In genomic region chr1:221105578-221105977, GRCh38 we compare ENCODE assay signal across 16 cellular contexts.
DNase-seq lines count a peak whose midpoint lies in the region; TF ChIP-seq lines count a peak whose summit lies in the region.
"Had no signal": no experiment of that assay in that cellular context is flagged by ENCODE, and none has a peak within 500 bp of the region (broad histone marks: within the 10 kb centered on the region; RNA-seq: fewer than 3 reads in every experiment).

No MANE protein-coding gene starts in this region.

- H3K36me3 Mint-ChIP-seq in T-helper 2 cell treated with Interferon-gamma antibody and Interleukin-4, amounts not matched to agents 5 μg/mL and 100 μg/mL, for 36 hours (ENCODE audit: low read depth) = no peaks in the 10 kb centered on the region

- intact Hi-C loops in uterus (cut with DNase I; ENCODE audit: low total_unique reads) = no loop called here
- intact Hi-C loops in mammary epithelial cell (cut with micrococcal nuclease) = no loop called here

- H2AFZ ChIP-seq in mesenchymal stem cell (ENCODE audit: low read depth, low read length) = no peak overlapping the region
- H2AFZ ChIP-seq in mammary epithelial cell (ENCODE audit: low read depth, low read length) = no peak overlapping the region
- H2AFZ ChIP-seq: GM23338 had no signal

- no peak overlapping the region for H2BK120ac ChIP-seq in mesenchymal stem cell (ENCODE audit: low read depth, low read length)

- H3K4me1 Mint-ChIP-seq in T-helper 2 cell treated with Interferon-gamma antibody and Interleukin-4, amounts not matched to agents 5 μg/mL and 100 μg/mL, for 36 hours (ENCODE audit: low read depth) = peaks cover 1% of the 10 kb centered on the region
- H3K4me1 Mint-ChIP-seq: GM23338 had no signal

- no peak overlapping the region for H3K4me3 Mint-ChIP-seq in T-helper 2 cell treated with Interferon-gamma antibody and Interleukin-4, amounts not matched to agents 5 μg/mL and 100 μg/mL, for 36 hours
- H3K4me3 Mint-ChIP-seq: CD4-positive, alpha-beta T cell; GM23338 had no signal

- no peak overlapping the region for H3K4ac ChIP-seq in mesenchymal stem cell (ENCODE audit: low read depth in 1 of 2, low read length in 2 of 2)

- 87% methylated on average over 1 of the region's 1 CpG for WGBS in mesenchymal stem cell
- WGBS in mammary epithelial cell (ENCODE audit: low coverage, missing lambda C conversion rate) = 59% methylated on average over 1 of the region's 1 CpG

- BruUV-seq in mammary epithelial cell (replicated peaks; lab: Mats Ljungman, UMichigan) = no TSS peak

- H3K79me2 ChIP-seq in mammary epithelial cell (ENCODE audit: insufficient read depth, low read length) = no peaks in the 10 kb centered on the region

- no peak overlapping the region for H3K18ac ChIP-seq in mesenchymal stem cell (ENCODE audit: low read depth in 1 of 2, low read length in 2 of 2)

- peaks cover 5% of the 10 kb centered on the region for H3K9me3 Mint-ChIP-seq in T-helper 2 cell treated with Interferon-gamma antibody and Interleukin-4, amounts not matched to agents 5 μg/mL and 100 μg/mL, for 36 hours

- no peak for TF ChIP-seq POLR2A in uterus (IDR thresholded peaks at IDR 0.05)

- no peak overlapping the region for H3K27ac Mint-ChIP-seq in T-helper 2 cell treated with Interferon-gamma antibody and Interleukin-4, amounts not matched to agents 5 μg/mL and 100 μg/mL, for 36 hours
- H3K27ac Mint-ChIP-seq: CD4-positive, alpha-beta T cell; GM23338 had no signal

- CTCF ChIA-PET in mammary epithelial cell (lab: Charles Lee; ENCODE audit: low non-redundant PET) = no interaction called here

- dilution Hi-C loops in mammary epithelial cell (cut with HindIII; ENCODE audit: low sequenced_read_pairs) = no loop called here

- DNase-seq in NOMO-1 treated with DMSO at 0.1 percent for 48 hours (lab: John Stamatoyannopoulos, UW; ENCODE audit: unreplicated experiment) (peak; percentile 39), NOMO-1 treated with dmso at 0.1 percent for 144 hours (lab: John Stamatoyannopoulos, UW; ENCODE audit: unreplicated experiment) (no peak), OCI-M1 (lab: John Stamatoyannopoulos, UW) (peak; percentile 26), mesenchymal stem cell (no peak), uterus (no peak), mammary epithelial cell (no peak)
- DNase-seq in T-helper 2 cell treated with Interferon-gamma antibody and Interleukin-4, amounts not matched to agents 5 μg/mL and 100 μg/mL, for 36 hours (ENCODE audit: low spot score) = no peak
- DNase-seq: 8988T; AML-193; CD4-positive, alpha-beta T cell; DND-41; GDM1; H7; IMR-90 had no signal

- no peak overlapping the region for H4K91ac ChIP-seq in mesenchymal stem cell (ENCODE audit: low read length)

- H2BK5ac ChIP-seq in mesenchymal stem cell (ENCODE audit: low read depth, low read length, poor library complexity, severe bottlenecking) = no peak overlapping the region

- TF ChIP-seq CTCF in uterus (IDR thresholded peaks at IDR 0.05) (no peak), mammary epithelial cell (conservative IDR thresholded peaks at IDR 0.05 in 1 of 2, IDR thresholded peaks at IDR 0.05 in 1 of 2; ENCODE audit: extremely low read depth in 1 of 2, insufficient read depth in 1 of 2, low read depth in 1 of 2, low read length in 2 of 2) (no peak)

- no peaks in the 10 kb centered on the region for H3K36me3 ChIP-seq in mesenchymal stem cell (ENCODE audit: control insufficient read depth in 1 of 2, insufficient read depth in 2 of 2, low read depth in 1 of 2, low read length in 2 of 2)
- H3K36me3 ChIP-seq in uterus = no peaks in the 10 kb centered on the region
- no peaks in the 10 kb centered on the region for H3K36me3 ChIP-seq in mammary epithelial cell (ENCODE audit: insufficient read depth, low read length)
- H3K36me3 ChIP-seq: BLaER1 treated with 17β-estradiol and CSF1 and Interleukin-3, amounts not matched to agents 10 nM and 100 nM had no signal

- H3K27me3 ChIP-seq in mesenchymal stem cell (ENCODE audit: control insufficient read depth in 1 of 2, insufficient read depth in 1 of 2, low read length in 2 of 2) (peaks cover 0 to 5% of the 10 kb centered on the region in 2 experiments), uterus (no peaks in the 10 kb centered on the region), mammary epithelial cell (ENCODE audit: insufficient read depth, low read length) (no peaks in the 10 kb centered on the region)
- H3K27me3 ChIP-seq: BLaER1 treated with 17β-estradiol and CSF1 and Interleukin-3, amounts not matched to agents 10 nM and 100 nM had no signal

- H3K27me3 Mint-ChIP-seq in T-helper 2 cell treated with Interferon-gamma antibody and Interleukin-4, amounts not matched to agents 5 μg/mL and 100 μg/mL, for 36 hours (ENCODE audit: low read depth) = no peaks in the 10 kb centered on the region
- H3K27me3 Mint-ChIP-seq: CD4-positive, alpha-beta T cell had no signal

- H4K8ac ChIP-seq in mesenchymal stem cell (ENCODE audit: low read length) = no peak overlapping the region

- no peak overlapping the region for H2BK15ac ChIP-seq in mesenchymal stem cell (ENCODE audit: low read depth, poor library complexity, severe bottlenecking)

- peak overlapping the region; percentile 54 for H2AK5ac ChIP-seq in mesenchymal stem cell (ENCODE audit: low read length, severe bottlenecking)

- H3K4me3 ChIP-seq in mesenchymal stem cell (ENCODE audit: insufficient read depth in 1 of 2, low read depth in 1 of 2, low read length in 2 of 2) (no peak overlapping the region), uterus (no peak overlapping the region), mammary epithelial cell (replicated peaks in 1 of 3; ENCODE audit: insufficient read depth in 1 of 3, low read depth in 2 of 3, low read length in 3 of 3) (no peak overlapping the region)
- H3K4me3 ChIP-seq: BLaER1 treated with 17β-estradiol and CSF1 and Interleukin-3, amounts not matched to agents 10 nM and 100 nM; GM23338 had no signal

- no peak overlapping the region for H3K14ac ChIP-seq in mesenchymal stem cell (ENCODE audit: low read length in 2 of 2)

- H3K23ac ChIP-seq in mesenchymal stem cell (ENCODE audit: low read length in 2 of 2) = no peak overlapping the region

- no peak overlapping the region for H3K9ac ChIP-seq in mesenchymal stem cell (ENCODE audit: low read length)
- no peak overlapping the region for H3K9ac ChIP-seq in mammary epithelial cell (ENCODE audit: insufficient read depth, low read length)
- H3K9ac ChIP-seq: BLaER1 treated with 17β-estradiol and CSF1 and Interleukin-3, amounts not matched to agents 10 nM and 100 nM had no signal

- H3K79me1 ChIP-seq in mesenchymal stem cell (replicated peaks; ENCODE audit: low read length, poor library complexity, severe bottlenecking) = no peaks in the 10 kb centered on the region

- H3K27ac ChIP-seq in mesenchymal stem cell (ENCODE audit: low read length, poor library complexity, severe bottlenecking) (no peak overlapping the region), uterus (no peak overlapping the region), mammary epithelial cell (ENCODE audit: insufficient read depth, low read depth, low read length) (no peak overlapping the region)

- no peak overlapping the region for H3K4me2 ChIP-seq in mesenchymal stem cell (ENCODE audit: low read length, poor library complexity, severe bottlenecking)
- no peak overlapping the region for H3K4me2 ChIP-seq in mammary epithelial cell (ENCODE audit: insufficient read depth, low read depth, low read length)
- H3K4me2 ChIP-seq: GM23338 had no signal

- no peaks in the 10 kb centered on the region for H4K20me1 ChIP-seq in mammary epithelial cell (ENCODE audit: insufficient read depth, low read length)
- H4K20me1 ChIP-seq: BLaER1 treated with 17β-estradiol and CSF1 and Interleukin-3, amounts not matched to agents 10 nM and 100 nM had no signal

- H3K9me3 ChIP-seq in mesenchymal stem cell (ENCODE audit: control insufficient read depth, low read length) (no peaks in the 10 kb centered on the region), uterus (no peaks in the 10 kb centered on the region), mammary epithelial cell (replicated peaks; ENCODE audit: insufficient read depth, low read length) (no peaks in the 10 kb centered on the region)

- H2BK12ac ChIP-seq in mesenchymal stem cell (ENCODE audit: low read length in 2 of 2) = no peak overlapping the region

- H3K4me1 ChIP-seq in mesenchymal stem cell (ENCODE audit: control insufficient read depth, insufficient read depth, low read depth, low read length) (peaks cover 2% of the 10 kb centered on the region), uterus (no peaks in the 10 kb centered on the region), mammary epithelial cell (ENCODE audit: insufficient read depth, low read length) (no peaks in the 10 kb centered on the region)

- in situ Hi-C loops in mammary epithelial cell (cut with MboI; ENCODE audit: low sequenced_read_pairs in 2 of 2) = no loop called here

Comparison
In these comparisons a context has a peak if more than half of its experiments do, and no peak if none do; other contexts are left out.
1. DNase-seq: peak in NOMO-1 treated with DMSO at 0.1 percent for 48 hours (single experiment) and OCI-M1 (single experiment); none in NOMO-1 treated with dmso at 0.1 percent for 144 hours (single experiment), mesenchymal stem cell (single experiment), T-helper 2 cell treated with Interferon-gamma antibody and Interleukin-4, amounts not matched to agents 5 μg/mL and 100 μg/mL, for 36 hours (single experiment), uterus (0 of 2) and mammary epithelial cell (single experiment).